21 cellular contexts compared by ENCODE assay signal in the genomic region with DNA sequence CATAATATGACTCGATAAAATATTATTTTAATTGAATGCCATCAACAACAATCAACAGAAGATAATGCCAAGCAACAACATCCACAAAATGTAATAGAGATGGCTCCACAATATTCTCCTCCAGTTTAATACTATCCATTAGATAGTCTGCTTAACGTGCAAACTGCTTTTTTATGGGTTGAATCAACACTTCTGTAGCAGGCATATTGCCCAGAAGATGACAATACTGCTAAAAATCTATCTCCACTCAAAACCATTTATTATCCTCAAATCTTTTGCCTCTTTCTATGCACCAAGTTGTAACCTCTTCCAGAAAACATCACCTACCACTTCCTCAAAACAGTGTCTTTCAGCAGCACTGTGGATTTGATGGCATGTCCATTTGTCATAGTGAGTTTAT.
"Had no signal": no experiment of that assay in that cellular context is flagged by ENCODE, and none has a peak within 500 bp of the region (broad histone marks: within the 10 kb centered on the region; RNA-seq: fewer than 3 reads in every experiment).

No MANE protein-coding gene starts in this region.

- H3K9ac ChIP-seq: parathyroid adenoma had no signal

- H3K36me3 ChIP-seq: lower lobe of right lung, neutrophil, right atrium auricular region, right lobe of liver, suprapubic skin, thoracic aorta, tibial artery, upper lobe of right lung had no signal

- H3K9me3 ChIP-seq: lower lobe of right lung, neutrophil, right atrium auricular region, right lobe of liver, suprapubic skin, thoracic aorta, tibial artery, upper lobe of right lung had no signal

- H3K27me3 ChIP-seq: neutrophil, right atrium auricular region, right lobe of liver, suprapubic skin, tibial artery, upper lobe of right lung had no signal

- H3K4me1 ChIP-seq: lower lobe of right lung, parathyroid adenoma, right atrium auricular region, right lobe of liver, suprapubic skin, upper lobe of right lung had no signal

- H2AFZ ChIP-seq: parathyroid adenoma had no signal

- H3K79me2 ChIP-seq: parathyroid adenoma had no signal

- DNase-seq: hippocampal formation; kidney glomerular epithelial cell; left cardiac atrium; lower lobe of right lung; mammary epithelial cell; naive thymus-derived CD8-positive, alpha-beta T cell; occipital lobe; right lobe of liver; stimulated activated CD4-positive, alpha-beta T cell treated with anti-CD3 and anti-CD28 coated beads, Interleukin-12 subunit alpha, Interleukin-12 subunit beta, amount 100 ng/mL, for 4 hours; stimulated activated CD4-positive, alpha-beta T cell treated with anti-CD3 and anti-CD28 coated beads, Interleukin-15, amount 100 ng/mL, for 24 hours; stimulated activated CD4-positive, alpha-beta T cell treated with anti-CD3 and anti-CD28 coated beads, Interleukin-2, amount 100 ng/mL, for 24 hours; stimulated activated CD4-positive, alpha-beta T cell treated with anti-CD3 and anti-CD28 coated beads, Interleukin-4, amount 100 ng/mL, for 1 hour; stimulated activated naive CD4-positive, alpha-beta T cell; tibial artery; trophoblast cell; upper lobe of right lung had no signal

- H3K4me3 ChIP-seq: lower lobe of right lung, right atrium auricular region, right lobe of liver, suprapubic skin, thoracic aorta, tibial artery, upper lobe of right lung had no signal

- H3K27ac ChIP-seq: lower lobe of right lung, neutrophil, parathyroid adenoma, right atrium auricular region, right lobe of liver, suprapubic skin, thoracic aorta, tibial artery, upper lobe of right lung had no signal
